Comparison of ENCODE assay signal across 8 cellular contexts in genomic region chr2:216944733-216945132, GRCh38.
"Had no signal": no experiment of that assay in that cellular context is flagged by ENCODE, and none has a peak within 500 bp of the region (broad histone marks: within the 10 kb centered on the region; RNA-seq: fewer than 3 reads in every experiment).

No MANE protein-coding gene starts in this region.

- H3K27ac ChIP-seq: GM23248, HL-60 had no signal

- H2AFZ ChIP-seq: GM23248 had no signal

- ATAC-seq: HCT116, HepG2 had no signal

- H3K4me1 ChIP-seq: HAP-1 had no signal

- H3K36me3 ChIP-seq: HAP-1 had no signal

- H3K4me3 ChIP-seq: GM23248, HAP-1 had no signal

- H3K9me3 ChIP-seq: HAP-1 had no signal

- DNase-seq: GM23248, GOT3, H7, HFFc6 had no signal

- H3K9ac ChIP-seq: GM23248 had no signal
